14 cellular contexts compared by ENCODE assay signal in the genomic region with DNA sequence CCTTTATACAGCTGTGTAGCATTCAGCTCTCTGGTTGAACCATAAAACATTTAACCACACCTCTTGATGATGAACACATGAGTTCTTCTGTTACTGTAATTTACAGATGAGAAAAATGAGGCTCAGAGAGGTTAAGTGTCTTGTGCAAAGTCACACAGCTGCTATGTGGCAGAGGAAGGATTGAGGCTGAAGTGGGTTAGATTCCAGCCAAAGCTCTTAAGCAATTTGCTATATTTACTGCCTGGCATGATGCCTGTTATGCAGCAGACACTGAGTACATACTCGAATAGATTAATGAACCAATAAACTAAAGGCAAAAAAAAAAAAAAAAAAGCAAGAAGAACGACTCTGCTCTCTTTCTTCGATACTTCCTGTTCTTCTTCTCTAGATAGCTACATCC. TPM values are rescaled to one million over a fixed set of nuclear protein-coding genes. Genes with fewer than 3 reads are reported as not detected.
"Had no signal": no experiment of that assay in that cellular context is flagged by ENCODE, and none has a peak within 500 bp of the region (broad histone marks: within the 10 kb centered on the region; RNA-seq: fewer than 3 reads in every experiment).

No MANE protein-coding gene starts in this region.

- DNase-seq: activated CD4-positive, alpha-beta T cell treated with anti-CD3 and anti-CD28 coated beads for 48 hours; activated CD8-positive, alpha-beta T cell treated with anti-CD3 and anti-CD28 coated beads for 36 hours; activated effector memory CD4-positive, alpha-beta T cell treated with Interleukin-2 at 50 U/mL for 16 hours; activated naive CD4-positive, alpha-beta T cell treated with anti-CD3 and anti-CD28 coated beads, Interleukin-2, amount 50 U/mL, for 16 hours; activated T-cell treated with anti-CD3 and anti-CD28 coated beads, Interleukin-2, amount 50 U/mL, for 4 hours; hippocampal formation; kidney; mesendoderm; natural killer cell; psoas muscle had no signal

- H3K4me3 ChIP-seq: psoas muscle had no signal

- H3K4me1 Mint-ChIP-seq: natural killer cell had no signal

- H3K36me3 Mint-ChIP-seq: natural killer cell, type B pancreatic cell, WTC11 had no signal

- H3K27ac Mint-ChIP-seq: activated CD8-positive, alpha-beta T cell treated with anti-CD3 and anti-CD28 coated beads for 36 hours; natural killer cell; stimulated activated naive CD8-positive, alpha-beta T cell treated with anti-CD3 and anti-CD28 coated beads, Interleukin-15, Interleukin-2, amounts not matched to agents 100 ng/mL and 50 ng/mL, for 24 hours; T-helper 1 cell treated with Interleukin-12 subunit alpha and Interleukin-12 subunit beta and Interleukin-4 antibody, amounts not matched to agents 30 μg/mL and 1 μg/mL, for 36 hours; type B pancreatic cell; WTC11 had no signal

- H3K9me3 Mint-ChIP-seq: activated CD8-positive, alpha-beta T cell treated with anti-CD3 and anti-CD28 coated beads for 36 hours; activated T-cell treated with anti-CD3 and anti-CD28 coated beads, Interleukin-2, amount 50 U/mL, for 4 hours; stimulated activated naive CD8-positive, alpha-beta T cell treated with anti-CD3 and anti-CD28 coated beads, Interleukin-15, Interleukin-2, amounts not matched to agents 100 ng/mL and 50 ng/mL, for 24 hours; T-helper 1 cell treated with Interleukin-12 subunit alpha and Interleukin-12 subunit beta and Interleukin-4 antibody, amounts not matched to agents 30 μg/mL and 1 μg/mL, for 36 hours; type B pancreatic cell had no signal

- H3K27me3 Mint-ChIP-seq: stimulated activated naive CD8-positive, alpha-beta T cell treated with anti-CD3 and anti-CD28 coated beads, Interleukin-15, Interleukin-2, amounts not matched to agents 100 ng/mL and 50 ng/mL, for 24 hours had no signal

- H3K4me3 Mint-ChIP-seq: activated CD8-positive, alpha-beta T cell treated with anti-CD3 and anti-CD28 coated beads for 36 hours; activated T-cell treated with anti-CD3 and anti-CD28 coated beads, Interleukin-2, amount 50 U/mL, for 4 hours; natural killer cell; stimulated activated naive CD8-positive, alpha-beta T cell treated with anti-CD3 and anti-CD28 coated beads, Interleukin-15, Interleukin-2, amounts not matched to agents 100 ng/mL and 50 ng/mL, for 24 hours; T-helper 1 cell treated with Interleukin-12 subunit alpha and Interleukin-12 subunit beta and Interleukin-4 antibody, amounts not matched to agents 30 μg/mL and 1 μg/mL, for 36 hours; WTC11 had no signal

- ATAC-seq: activated CD8-positive, alpha-beta T cell treated with anti-CD3 and anti-CD28 coated beads for 36 hours; activated T-cell treated with anti-CD3 and anti-CD28 coated beads, Interleukin-2, amount 50 U/mL, for 4 hours; natural killer cell; psoas muscle had no signal

- H3K4me1 ChIP-seq: psoas muscle had no signal

- H3K27ac ChIP-seq: psoas muscle had no signal

- H3K9me3 ChIP-seq: psoas muscle had no signal

RNA-seq across cellular contexts. Expression of gene GFRA1, which starts 35.7 kb away (rescaled TPM):
- total RNA-seq: activated CD8-positive, alpha-beta T cell treated with anti-CD3 and anti-CD28 coated beads for 36 hours; natural killer cell had no signal
